ENCODE assay signal across 1 cellular context in genomic region chr14:23306113-23306411, GRCh38.
TF ChIP-seq lines count a peak whose summit lies in the region.

No MANE protein-coding gene starts in this region.

TF ChIP-seq in GM12878, 131 proteins besides CTCF, POLR2A, EP300 and RAD21:
- TF ChIP-seq CREM (IDR thresholded peaks at IDR 0.05; ENCODE audit: low read depth) (no peak), IRF3 (IDR thresholded peaks at IDR 0.05) (no peak), NKRF (conservative IDR thresholded peaks at IDR 0.05) (no peak), SIX5 (IDR thresholded peaks at IDR 0.05; ENCODE audit: low read depth, low read length, severe bottlenecking) (no peak), MXI1 (IDR thresholded peaks at IDR 0.05; ENCODE audit: low read depth, low read length) (no peak), ATF7 (IDR thresholded peaks at IDR 0.05; ENCODE audit: low read depth) (no peak), RAD51 (IDR thresholded peaks at IDR 0.05) (no peak), ZNF207 (IDR thresholded peaks at IDR 0.05; ENCODE audit: borderline replicate concordance) (no peak), IRF5 (IDR thresholded peaks at IDR 0.05; ENCODE audit: borderline replicate concordance) (no peak), ZBTB11 (CRISPR knock-in tag; IDR thresholded peaks at IDR 0.05) (no peak), HSF1 (IDR thresholded peaks at IDR 0.05; ENCODE audit: low read depth, low read length) (no peak), MAX (IDR thresholded peaks at IDR 0.05; ENCODE audit: low read depth, low read length) (no peak), NFXL1 (IDR thresholded peaks at IDR 0.05; ENCODE audit: borderline replicate concordance) (no peak), SPI1 (IDR thresholded peaks at IDR 0.05; ENCODE audit: borderline replicate concordance, insufficient read depth, low read depth, low read length) (no peak), SKIL (IDR thresholded peaks at IDR 0.05; ENCODE audit: low read depth, poor library complexity, severe bottlenecking) (no peak), EZH2 (IDR thresholded peaks at IDR 0.05; ENCODE audit: borderline replicate concordance, control insufficient read depth, low read depth, low read length) (no peak)
